ENCODE assay signal across 10 cellular contexts in the genomic region with DNA sequence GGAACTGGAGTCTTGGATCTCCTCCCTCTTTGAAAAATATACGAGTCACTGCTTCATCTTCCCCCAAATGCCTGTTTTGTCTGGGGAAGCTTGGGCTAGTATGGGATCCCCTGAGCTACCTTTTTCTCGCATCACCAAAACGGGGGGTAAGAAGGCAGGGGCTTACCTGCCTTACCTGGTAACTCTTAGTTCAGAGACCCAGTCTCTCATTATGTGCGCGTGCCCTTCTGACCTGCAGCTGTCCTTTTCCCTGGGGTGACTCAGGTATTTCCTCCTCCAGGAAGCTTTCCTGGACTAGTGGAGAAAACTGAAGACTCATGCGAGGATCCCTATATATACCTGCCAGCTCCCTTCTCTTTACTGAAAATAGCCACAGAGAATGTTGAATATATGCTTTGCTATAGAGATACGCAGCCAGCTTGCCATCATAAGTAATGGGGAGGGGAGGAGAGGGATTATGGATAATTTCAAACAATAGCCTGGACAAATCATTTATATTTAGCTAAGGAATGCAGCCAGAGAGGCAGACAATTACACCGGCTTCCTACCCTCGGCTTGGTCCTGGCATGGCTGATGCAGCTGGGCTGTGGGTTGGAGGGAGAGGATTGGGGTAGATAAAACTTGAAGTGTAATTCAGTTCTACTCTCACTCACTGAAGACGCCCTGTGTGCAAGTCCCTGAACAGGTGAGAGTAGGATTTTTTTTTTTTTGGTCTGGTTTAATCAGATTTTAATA. TPM values are rescaled to one million over a fixed set of nuclear protein-coding genes. Genes with fewer than 3 reads are reported as not detected.
DNase-seq lines count a peak whose midpoint lies in the region; ATAC-seq, FAIRE-seq and TF ChIP-seq lines count a peak whose summit lies in the region.
"Had no signal": no experiment of that assay in that cellular context is flagged by ENCODE, and none has a peak within 500 bp of the region (broad histone marks: within the 10 kb centered on the region; RNA-seq: fewer than 3 reads in every experiment).

No MANE protein-coding gene starts in this region.

- ATAC-seq in activated naive CD8-positive, alpha-beta T cell treated with anti-CD3 and anti-CD28 coated beads, Interleukin-2, amount 50 U/mL, for 24 hours = no peak
- ATAC-seq in HepG2 (no peak), thoracic aorta (ENCODE audit: insufficient number of reproducible peaks, low FRiP score, low read depth) (no peak)

- no peak for FAIRE-seq in HepG2 (lab: Jason Lieb, UNC)

- TF ChIP-seq CTCF in HepG2 (CRISPR knock-in tag; IDR thresholded peaks at IDR 0.05) (no peak), thoracic aorta (IDR thresholded peaks at IDR 0.05) (no peak)

- intact Hi-C loops in HepG2 (cut with micrococcal nuclease; ENCODE audit: unreplicated experiment) = no loop called here

- CTCF ChIA-PET in HepG2 (lab: Yijun Ruan, JAX; ENCODE audit: low intra/inter-chr PET ratio, low total read pairs) = no interaction called here

- no peak for TF ChIP-seq POLR2A in HepG2 (IDR thresholded peaks at IDR 0.05; ENCODE audit: insufficient read depth in 1 of 2, low read depth in 2 of 2, low read length in 2 of 2)

- TSS peak; percentile 53 for BruUV-seq in HepG2 (replicated peaks; lab: Mats Ljungman, UMichigan)

- no peak overlapping the region for H2AFZ ChIP-seq in HepG2 (ENCODE audit: low read length)

- H3K9me3 ChIP-seq in HepG2 (ENCODE audit: low read length) (no peaks in the 10 kb centered on the region), thoracic aorta (no peaks in the 10 kb centered on the region)

- no peak for TF ChIP-seq EP300 in HepG2 (IDR thresholded peaks at IDR 0.05; ENCODE audit: low read depth in 2 of 2, low read length in 2 of 2)
- no peak for TF ChIP-seq EP300 in HepG2 (CRISPR knock-in tag; IDR thresholded peaks at IDR 0.05; ENCODE audit: borderline replicate concordance)

- H3K79me2 ChIP-seq in HepG2 (ENCODE audit: insufficient read depth, low read length) = peaks cover 43% of the 10 kb centered on the region

- peak overlapping the region; percentile 66 to 86 (median 82) for H3K4me3 ChIP-seq in HepG2 (replicated peaks in 1 of 3; ENCODE audit: insufficient read depth in 1 of 3, low read depth in 2 of 3, low read length in 3 of 3)
- H3K4me3 ChIP-seq in thoracic aorta = peak overlapping the region; percentile 91

- H3K9ac ChIP-seq in HepG2 (ENCODE audit: insufficient read depth, low read depth, low read length) = peak overlapping the region; percentile 74

- H3K4me1 ChIP-seq in HepG2 (ENCODE audit: insufficient read depth, low read length) (peaks cover 73% of the 10 kb centered on the region), thoracic aorta (ENCODE audit: control insufficient read depth in 1 of 2, low read depth in 2 of 2) (peaks cover 5 to 35% of the 10 kb centered on the region in 2 donors)

- H3K36me3 Mint-ChIP-seq in T-helper 2 cell treated with Interferon-gamma antibody and Interleukin-4, amounts not matched to agents 5 μg/mL and 100 μg/mL, for 36 hours (ENCODE audit: low read depth) = no peaks in the 10 kb centered on the region
- no peaks in the 10 kb centered on the region for H3K36me3 Mint-ChIP-seq in activated naive CD8-positive, alpha-beta T cell treated with anti-CD3 and anti-CD28 coated beads, Interleukin-2, amount 50 U/mL, for 24 hours (ENCODE audit: low read depth)

- H3K27me3 Mint-ChIP-seq in T-helper 2 cell treated with Interferon-gamma antibody and Interleukin-4, amounts not matched to agents 5 μg/mL and 100 μg/mL, for 36 hours (ENCODE audit: low read depth) = peaks cover 33% of the 10 kb centered on the region
- H3K27me3 Mint-ChIP-seq in activated naive CD8-positive, alpha-beta T cell treated with anti-CD3 and anti-CD28 coated beads, Interleukin-2, amount 50 U/mL, for 24 hours = peaks cover 18% of the 10 kb centered on the region

- H3K4me2 ChIP-seq in HepG2 (ENCODE audit: low read depth, low read length) = peak overlapping the region; percentile 96

- peak overlapping the region; percentile 49 for H3K4me3 Mint-ChIP-seq in T-helper 2 cell treated with Interferon-gamma antibody and Interleukin-4, amounts not matched to agents 5 μg/mL and 100 μg/mL, for 36 hours
- H3K4me3 Mint-ChIP-seq in activated naive CD8-positive, alpha-beta T cell treated with anti-CD3 and anti-CD28 coated beads, Interleukin-2, amount 50 U/mL, for 24 hours = peak overlapping the region; percentile 66

- in situ Hi-C loops in HepG2 (cut with HindIII; ENCODE audit: extremely low pct_ligation_motif_present, low pct_unique_long_range_greater_than_20kb) = loop anchor here (10.0 kb wide), 1 partner anchor 197 kb away; no protein-coding TSS in a partner anchor

- H3K4me1 Mint-ChIP-seq in T-helper 2 cell treated with Interferon-gamma antibody and Interleukin-4, amounts not matched to agents 5 μg/mL and 100 μg/mL, for 36 hours (ENCODE audit: low read depth) = peaks cover 7% of the 10 kb centered on the region
- peaks cover 10% of the 10 kb centered on the region for H3K4me1 Mint-ChIP-seq in activated naive CD8-positive, alpha-beta T cell treated with anti-CD3 and anti-CD28 coated beads, Interleukin-2, amount 50 U/mL, for 24 hours

- no peaks in the 10 kb centered on the region for H4K20me1 ChIP-seq in HepG2 (ENCODE audit: insufficient read depth, low read length)

- no peak for DNase-seq in T-helper 2 cell treated with Interferon-gamma antibody and Interleukin-4, amounts not matched to agents 5 μg/mL and 100 μg/mL, for 36 hours (ENCODE audit: low spot score)
- DNase-seq in T-helper 2 cell (no peak), HepG2 (ENCODE audit: low spot score) (no peak), thoracic aorta (ENCODE audit: low spot score) (no peak), NCI-H1092 treated with DMSO at 0.1 percent for 48 hours (lab: John Stamatoyannopoulos, UW) (no peak), mucosa of gallbladder (ENCODE audit: low spot score) (no peak)
- DNase-seq in activated naive CD8-positive, alpha-beta T cell treated with anti-CD3 and anti-CD28 coated beads, Interleukin-2, amount 50 U/mL, for 24 hours = no peak
- DNase-seq in NK-92 treated with Interleukin-12 subunit alpha and Interleukin-12 subunit beta, amount 100 ng/mL, for 24 hours (lab: John Stamatoyannopoulos, UW) = no peak
- DNase-seq: AML-193, kidney glomerular epithelial cell had no signal

- no peaks in the 10 kb centered on the region for H3K9me3 Mint-ChIP-seq in T-helper 2 cell treated with Interferon-gamma antibody and Interleukin-4, amounts not matched to agents 5 μg/mL and 100 μg/mL, for 36 hours
- no peaks in the 10 kb centered on the region for H3K9me3 Mint-ChIP-seq in activated naive CD8-positive, alpha-beta T cell treated with anti-CD3 and anti-CD28 coated beads, Interleukin-2, amount 50 U/mL, for 24 hours

- POLR2A ChIA-PET in HepG2 (lab: Yijun Ruan, JAX) = interaction anchor here (0.7 to 1.0 kb wide), 2 partner anchors 19 to 26 kb away, joined by 3 to 4 read pairs; no protein-coding TSS in a partner anchor

- H3K27ac ChIP-seq in HepG2 (ENCODE audit: extremely low read length, insufficient read depth, low read length) (peak overlapping the region; percentile 52), thoracic aorta (peak overlapping the region; percentile 72 to 89)

- H3K27me3 ChIP-seq in HepG2 (ENCODE audit: control insufficient read depth in 1 of 2, insufficient read depth in 2 of 2, low read length in 2 of 2) = no peaks in the 10 kb centered on the region; a peak in 1 of 5 replicates
- H3K27me3 ChIP-seq in thoracic aorta (replicated peaks; ENCODE audit: insufficient read depth) = no peaks in the 10 kb centered on the region

- H3K36me3 ChIP-seq in HepG2 (replicated peaks in 1 of 2; ENCODE audit: control insufficient read depth in 1 of 2, insufficient read depth in 2 of 2, low read length in 2 of 2) (no peaks in the 10 kb centered on the region), thoracic aorta (no peaks in the 10 kb centered on the region)

- WGBS in HepG2 (ENCODE audit: low lambda C conversion rate) = 52% methylated on average over 10 of the region's 10 CpGs

- TF ChIP-seq RAD21 in HepG2 (CRISPR knock-in tag; IDR thresholded peaks at IDR 0.05) = no peak

- H3K27ac Mint-ChIP-seq in T-helper 2 cell treated with Interferon-gamma antibody and Interleukin-4, amounts not matched to agents 5 μg/mL and 100 μg/mL, for 36 hours = no peak overlapping the region
- H3K27ac Mint-ChIP-seq in activated naive CD8-positive, alpha-beta T cell treated with anti-CD3 and anti-CD28 coated beads, Interleukin-2, amount 50 U/mL, for 24 hours = peak overlapping the region; percentile 27

TF ChIP-seq in HepG2, 621 proteins besides CTCF, POLR2A, EP300 and RAD21 (continues in another document):
- no peak for TF ChIP-seq SP4 (CRISPR knock-in tag; IDR thresholded peaks at IDR 0.05)

RNA-seq across cellular contexts. Expression of a gene that starts 1.1 kb away (rescaled TPM):
- total RNA-seq in HepG2 (2016; rRNA removed; fragmentation: Illumina TruSeq; extraction: Trizol) (11.6 and 18.1 TPM in 2 replicates), thoracic aorta (10 to 100 TPM; 39.5 to 50.2 TPM), mucosa of gallbladder (38.7 TPM)
- 2.5 and 3.1 TPM in 2 replicates for total RNA-seq in HepG2 (2016; cell fraction: cytosol; rRNA removed; fragmentation: Illumina TruSeq; extraction: Trizol; ENCODE audit: low read depth)
- total RNA-seq in HepG2 (2016; cell fraction: insoluble cytoplasmic fraction; rRNA removed; fragmentation: Illumina TruSeq; extraction: Trizol) = 9.6 and 21.5 TPM in 2 replicates
- total RNA-seq in HepG2 (2016; cell fraction: membrane; rRNA removed; fragmentation: Illumina TruSeq; extraction: Trizol) = 4.4 and 4.6 TPM in 2 replicates
- total RNA-seq in HepG2 (2016; cell fraction: nucleus; rRNA removed; fragmentation: Illumina TruSeq; extraction: Trizol) = 16.9 and 19.5 TPM in 2 replicates
- 42.3 and 58.2 TPM in 2 replicates for polyA plus RNA-seq in HepG2 (2011; rRNA removed)
- 38.6 and 41.6 TPM in 2 replicates for polyA plus RNA-seq in HepG2 (2011; cell fraction: cytosol; rRNA removed)
- polyA plus RNA-seq in HepG2 (2011; cell fraction: nucleus; rRNA removed) = 55.3 and 55.7 TPM in 2 replicates
- polyA plus RNA-seq in HepG2 (2012) = 27.2 and 58.7 TPM in 2 replicates
- polyA plus RNA-seq in HepG2 (2016; cell fraction: cytosol; fragmentation: Illumina TruSeq; extraction: Trizol; ENCODE audit: low read depth) = 2.2 and 3.0 TPM in 2 replicates
- 9.6 and 13.8 TPM in 2 replicates for polyA plus RNA-seq in HepG2 (2016; cell fraction: insoluble cytoplasmic fraction; fragmentation: Illumina TruSeq; extraction: Trizol; ENCODE audit: low read depth)
- 4.1 TPM in 2 replicates for polyA plus RNA-seq in HepG2 (2016; cell fraction: membrane; fragmentation: Illumina TruSeq; extraction: Trizol; ENCODE audit: low read depth)
- 31.0 and 34.1 TPM in 2 replicates for polyA plus RNA-seq in HepG2 (2016; cell fraction: nucleus; fragmentation: Illumina TruSeq; extraction: Trizol; ENCODE audit: insufficient read depth, low read depth)
- polyA minus RNA-seq in HepG2 (2011; rRNA and poly(A)+ RNA removed; ENCODE audit: low replicate concordance) = 9.4 and 96.3 TPM in 2 replicates
- 25.1 and 32.3 TPM in 2 replicates for polyA minus RNA-seq in HepG2 (2011; cell fraction: cytosol; rRNA and poly(A)+ RNA removed)
- polyA minus RNA-seq in HepG2 (2011; cell fraction: nucleus; rRNA and poly(A)+ RNA removed) = 27.2 and 29.7 TPM in 2 replicates
